Comparison of ENCODE assay signal across 10 cellular contexts in genomic region chr10:128859738-128860386, GRCh38.
DNase-seq lines count a peak whose midpoint lies in the region; ATAC-seq and TF ChIP-seq lines count a peak whose summit lies in the region.
"Had no signal": no experiment of that assay in that cellular context is flagged by ENCODE, and none has a peak within 500 bp of the region (broad histone marks: within the 10 kb centered on the region; RNA-seq: fewer than 3 reads in every experiment).

No MANE protein-coding gene starts in this region.

- H3K36me3 ChIP-seq in RWPE2 (ENCODE audit: low read depth): no peaks in the 10 kb centered on the region

- H3K27ac ChIP-seq in RWPE2 (ENCODE audit: poor library complexity, severe bottlenecking): no peak overlapping the region
- H3K27ac ChIP-seq: epithelial cell of prostate had no signal

- H3K9me3 ChIP-seq in RWPE2 (ENCODE audit: severe bottlenecking): no peaks in the 10 kb centered on the region

- no peak overlapping the region for H3K4me3 ChIP-seq in AG09309 (ENCODE audit: control insufficient read depth, low read depth, low read length)
- H3K4me3 ChIP-seq in GM12875 (ENCODE audit: low read depth, low read length): no peak overlapping the region
- no peak overlapping the region for H3K4me3 ChIP-seq in RWPE2 (ENCODE audit: severe bottlenecking)

- TF ChIP-seq CTCF in AG09309 (IDR thresholded peaks at IDR 0.05; ENCODE audit: control insufficient read depth, insufficient read depth, low read depth, low read length, missing control alignments) (peak; percentile 9), GM12875 (IDR thresholded peaks at IDR 0.05; ENCODE audit: borderline replicate concordance, insufficient read depth, low read depth, low read length) (peak; percentile 44; the same call in 1 of the 2 replicates), RWPE2 (IDR thresholded peaks at IDR 0.05; ENCODE audit: poor library complexity, severe bottlenecking) (peak; percentile 50)

- no peaks in the 10 kb centered on the region for H3K27me3 ChIP-seq in RWPE2 (ENCODE audit: insufficient read depth, poor library complexity, severe bottlenecking)

- H3K4me1 ChIP-seq in RWPE2 (ENCODE audit: insufficient read depth, poor library complexity, severe bottlenecking): no peaks in the 10 kb centered on the region

- no peak for ATAC-seq in RWPE2 (ENCODE audit: low read depth)
- ATAC-seq in GM21526 (IDR thresholded peaks at IDR 0.05; ENCODE audit: low FRiP score, unreplicated experiment): no peak
- no peak for ATAC-seq in HG02763 (IDR thresholded peaks at IDR 0.05; ENCODE audit: unreplicated experiment)
- ATAC-seq: stimulated activated effector memory CD8-positive, alpha-beta T cell treated with anti-CD3 and anti-CD28 coated beads, Interleukin-12 subunit alpha, Interleukin-12 subunit beta, amount 100 ng/mL, for 72 hours had no signal

- no peak for DNase-seq in AG09309 (ENCODE audit: low read depth)
- no peak for DNase-seq in RWPE2 (ENCODE audit: low spot score)
- peak; percentile 22 for DNase-seq in iPS DF 4.7 (ENCODE audit: extremely low read depth, low spot score)
- DNase-seq in OCI-M2 (lab: John Stamatoyannopoulos, UW; ENCODE audit: unreplicated experiment): no peak
- no peak for DNase-seq in dedifferentiated amniotic fluid mesenchymal stem cell (ENCODE audit: extremely low spot score)
